Comparison of ENCODE assay signal across 24 cellular contexts in genomic region chr10:133420579-133420978, GRCh38. TPM values are rescaled to one million over a fixed set of nuclear protein-coding genes. Genes with fewer than 3 reads are reported as not detected.
"Had no signal": no experiment of that assay in that cellular context is flagged by ENCODE, and none has a peak within 500 bp of the region (broad histone marks: within the 10 kb centered on the region; RNA-seq: fewer than 3 reads in every experiment).

No MANE protein-coding gene starts in this region.

- H3K4me3 Mint-ChIP-seq: activated B cell treated with CpG ODN at 0.5 μM for 24 hours; activated CD4-positive, alpha-beta T cell treated with anti-CD3 and anti-CD28 coated beads, Interleukin-2, amount 10 ng/mL, durations not matched to agents 24 days and 14 days; activated CD8-positive, alpha-beta memory T cell treated with anti-CD3 and anti-CD28 coated beads, Interleukin-2, amount 10 ng/mL, durations not matched to agents 7 days and 5 days; activated naive CD4-positive, alpha-beta T cell treated with anti-CD3 and anti-CD28 coated beads for 36 hours; activated naive CD8-positive, alpha-beta T cell; activated T-helper 17 cell treated with anti-CD3 and anti-CD28 coated beads, Interleukin-2, amount 50 U/mL, for 72 hours; T-helper 17 cell had no signal

- H3K4me3 ChIP-seq: cardiac muscle cell, K562, Peyer's patch had no signal

- DNase-seq: activated B cell treated with CpG ODN at 0.5 μM for 24 hours; activated CD4-positive, alpha-beta T cell treated with anti-CD3 and anti-CD28 coated beads for 1 hour; activated CD4-positive, alpha-beta T cell treated with anti-CD3 and anti-CD28 coated beads, Interleukin-2, amount 10 ng/mL, durations not matched to agents 24 days and 14 days; activated CD4-positive, alpha-beta T cell treated with anti-CD3 and anti-CD28 coated beads, Interleukin-2, amount 50 U/mL, for 48 hours; activated CD8-positive, alpha-beta memory T cell treated with anti-CD3 and anti-CD28 coated beads, Interleukin-2, amount 10 ng/mL, durations not matched to agents 7 days and 5 days; activated gamma-delta T cell; activated naive CD4-positive, alpha-beta T cell treated with anti-CD3 and anti-CD28 coated beads for 36 hours; activated T-cell treated with anti-CD3 and anti-CD28 coated beads, Interleukin-2, amount 50 U/mL, for 48 hours; brain microvascular endothelial cell; Karpas-422; NCI-H1105 treated with DMSO at 0.1 percent for 48 hours; NCI-H1436 treated with DMSO at 0.1 percent for 48 hours; NCI-H187 treated with DMSO at 0.1 percent for 48 hours; NCI-H2081 treated with DMSO at 0.1 percent for 48 hours; NCI-H446; NCI-H524; SHP77 treated with DMSO at 0.1 percent for 48 hours; T-helper 17 cell; T-helper 9 cell had no signal

- H3K27ac ChIP-seq: brain microvascular endothelial cell, cardiac muscle cell, Peyer's patch had no signal

- H3K9me3 ChIP-seq: Peyer's patch had no signal

- H3K27ac Mint-ChIP-seq: activated B cell treated with CpG ODN at 0.5 μM for 24 hours; activated CD4-positive, alpha-beta T cell treated with anti-CD3 and anti-CD28 coated beads, Interleukin-2, amount 10 ng/mL, durations not matched to agents 24 days and 14 days; activated CD8-positive, alpha-beta memory T cell treated with anti-CD3 and anti-CD28 coated beads, Interleukin-2, amount 10 ng/mL, durations not matched to agents 7 days and 5 days; activated naive CD4-positive, alpha-beta T cell treated with anti-CD3 and anti-CD28 coated beads for 36 hours; activated naive CD8-positive, alpha-beta T cell; activated T-helper 17 cell treated with anti-CD3 and anti-CD28 coated beads, Interleukin-2, amount 50 U/mL, for 72 hours; T-helper 17 cell had no signal

- H3K4me1 Mint-ChIP-seq: activated CD4-positive, alpha-beta T cell treated with anti-CD3 and anti-CD28 coated beads, Interleukin-2, amount 10 ng/mL, durations not matched to agents 24 days and 14 days; activated CD8-positive, alpha-beta memory T cell treated with anti-CD3 and anti-CD28 coated beads, Interleukin-2, amount 10 ng/mL, durations not matched to agents 7 days and 5 days had no signal

- ATAC-seq: activated CD8-positive, alpha-beta memory T cell treated with anti-CD3 and anti-CD28 coated beads, Interleukin-2, amount 10 ng/mL, durations not matched to agents 7 days and 5 days; activated T-helper 17 cell treated with anti-CD3 and anti-CD28 coated beads, Interleukin-2, amount 50 U/mL, for 72 hours; K562; T-helper 17 cell had no signal

- H3K27me3 Mint-ChIP-seq: activated B cell treated with CpG ODN at 0.5 μM for 24 hours; activated naive CD8-positive, alpha-beta T cell; activated T-helper 17 cell treated with anti-CD3 and anti-CD28 coated beads, Interleukin-2, amount 50 U/mL, for 72 hours had no signal

- H3K9me3 Mint-ChIP-seq: activated B cell treated with CpG ODN at 0.5 μM for 24 hours; activated T-helper 17 cell treated with anti-CD3 and anti-CD28 coated beads, Interleukin-2, amount 50 U/mL, for 72 hours had no signal

RNA-seq across cellular contexts. Expression of gene SPRN, which starts 3.8 kb away (rescaled TPM):
- total RNA-seq: activated B cell treated with CpG ODN at 0.5 μM for 24 hours; activated CD4-positive, alpha-beta T cell treated with anti-CD3 and anti-CD28 coated beads, Interleukin-2, amount 10 ng/mL, durations not matched to agents 24 days and 14 days; activated CD8-positive, alpha-beta memory T cell treated with anti-CD3 and anti-CD28 coated beads, Interleukin-2, amount 10 ng/mL, durations not matched to agents 7 days and 5 days; activated naive CD4-positive, alpha-beta T cell treated with anti-CD3 and anti-CD28 coated beads for 36 hours; activated T-helper 17 cell treated with anti-CD3 and anti-CD28 coated beads, Interleukin-2, amount 50 U/mL, for 72 hours; K562; T-helper 17 cell had no signal
